Comparison of ENCODE assay signal across 7 cellular contexts in the genomic region with DNA sequence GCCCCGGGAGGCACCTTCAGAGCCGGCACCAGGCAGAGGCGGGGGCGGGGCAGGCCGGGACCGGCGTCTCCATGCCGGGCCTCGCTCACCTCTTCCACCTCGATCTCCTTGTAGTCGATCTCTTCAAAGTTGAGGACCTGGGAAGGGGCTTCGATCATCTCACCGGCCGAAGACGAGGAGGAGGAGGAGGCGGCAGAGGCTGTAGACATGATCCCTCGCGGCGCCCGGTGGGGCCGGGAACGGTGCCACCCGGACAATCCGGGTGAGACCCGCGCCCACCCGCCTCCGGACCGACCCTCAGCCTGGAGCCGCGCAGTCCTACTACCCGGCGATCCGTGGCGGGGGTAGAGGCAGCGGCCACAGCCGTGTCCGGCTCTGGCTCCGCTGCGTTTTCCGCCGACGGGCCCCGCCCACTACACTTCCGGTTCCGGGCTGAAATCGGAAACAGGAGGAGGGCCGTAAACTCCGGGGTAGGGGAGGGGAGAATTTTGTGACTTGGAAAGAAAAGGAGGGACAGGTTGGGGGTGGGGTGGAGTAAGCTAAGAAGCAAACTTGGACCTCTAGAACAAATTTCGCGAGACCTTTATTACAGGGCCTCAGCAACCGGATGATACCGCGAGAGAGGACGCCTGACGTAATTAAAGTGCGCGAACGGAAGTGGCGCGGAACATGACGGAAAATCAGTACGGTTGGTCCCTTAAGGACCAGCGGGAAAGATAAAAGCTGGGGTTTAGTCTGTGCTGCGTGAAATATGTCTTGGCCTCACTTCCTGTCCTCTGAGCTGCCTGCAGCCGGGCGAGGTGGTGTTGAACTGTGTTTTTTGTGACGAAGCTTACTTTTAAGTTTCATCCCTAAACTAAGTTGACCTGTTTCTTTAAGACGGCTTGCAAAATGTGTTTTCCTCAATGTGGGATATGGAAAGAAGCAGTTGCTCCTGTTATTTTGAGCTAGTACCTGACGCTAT.
DNase-seq lines count a peak whose midpoint lies in the region; ATAC-seq lines count a peak whose summit lies in the region.

A gene (minus strand): TSS at position 398 of the 964 bp plus-strand sequence. CDS start 189 bp downstream, at position 209.

- peak; percentile 93 for ATAC-seq in GM18508 (IDR thresholded peaks at IDR 0.05; ENCODE audit: insufficient read depth, unreplicated experiment)
- peak; percentile 89 for ATAC-seq in HG03025 (IDR thresholded peaks at IDR 0.05; ENCODE audit: low FRiP score, unreplicated experiment)

- peak; percentile 85 to 93 for DNase-seq in NCI-H2081 (lab: John Stamatoyannopoulos, UW)
- peak; percentile 88 for DNase-seq in T1000 (lab: John Stamatoyannopoulos, UW)
- DNase-seq in astrocyte of the hippocampus (ENCODE audit: low read depth, low spot score): peak; percentile 98
- peak; percentile 91 to 94 for DNase-seq in hippocampal formation (lab: John Stamatoyannopoulos, UW)
- DNase-seq in retina: peak; percentile 96

Comparison
In these comparisons a context has a peak if more than half of its experiments do, and no peak if none do; other contexts are left out.
1. Peak in every context shown above with its lines: DNase-seq and ATAC-seq.